In the genomic region with DNA sequence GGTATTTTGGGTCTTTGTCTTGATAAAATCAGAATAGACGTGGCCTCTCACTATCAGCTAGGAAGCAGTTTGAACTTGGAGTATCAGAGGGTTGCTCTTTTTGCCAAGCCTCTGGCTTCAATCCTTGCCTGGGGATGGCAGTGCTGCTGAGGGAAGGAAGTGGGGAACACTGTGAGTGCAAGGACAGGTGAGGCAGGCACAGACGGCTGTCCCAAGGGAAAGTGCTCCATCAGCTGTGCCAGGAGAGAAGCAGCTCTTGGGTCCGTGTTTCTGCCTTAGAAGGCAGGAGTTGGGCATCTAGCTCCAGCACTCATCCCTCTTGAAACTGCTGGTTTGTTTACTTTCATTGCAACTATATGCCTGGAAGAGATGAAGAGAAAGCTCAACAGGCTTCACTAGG, we compare ENCODE assay signal across 1 cellular context.
TF ChIP-seq lines count a peak whose summit lies in the region.

No MANE protein-coding gene starts in this region.

TF ChIP-seq in endothelial cell of umbilical vein, 7 proteins besides CTCF, POLR2A, EP300 and RAD21:
- TF ChIP-seq POLR2AphosphoS5 (IDR thresholded peaks at IDR 0.05; ENCODE audit: insufficient read depth, low read depth, low read length) (no peak), JUN (IDR thresholded peaks at IDR 0.05; ENCODE audit: borderline replicate concordance, insufficient read depth, insufficient read length, low read depth) (no peak), EZH2 (IDR thresholded peaks at IDR 0.05; ENCODE audit: borderline replicate concordance, low read depth, low read length, severe bottlenecking) (no peak), GATA2 (IDR thresholded peaks at IDR 0.05; ENCODE audit: insufficient read depth, insufficient read length, low read depth, low read length) (no peak), FOS (IDR thresholded peaks at IDR 0.05; ENCODE audit: borderline replicate concordance, insufficient read depth, low read length) (no peak), MYC (IDR thresholded peaks at IDR 0.05; ENCODE audit: low read depth, low read length) (no peak)
- TF ChIP-seq, protein P1, sequence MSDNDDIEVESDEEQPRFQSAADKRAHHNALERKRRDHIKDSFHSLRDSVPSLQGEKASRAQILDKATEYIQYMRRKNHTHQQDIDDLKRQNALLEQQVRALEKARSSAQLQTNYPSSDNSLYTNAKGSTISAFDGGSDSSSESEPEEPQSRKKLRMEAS (IDR thresholded peaks at IDR 0.05; ENCODE audit: insufficient read depth, insufficient read length): no peak
